ENCODE assay signal across 13 cellular contexts in the genomic region with DNA sequence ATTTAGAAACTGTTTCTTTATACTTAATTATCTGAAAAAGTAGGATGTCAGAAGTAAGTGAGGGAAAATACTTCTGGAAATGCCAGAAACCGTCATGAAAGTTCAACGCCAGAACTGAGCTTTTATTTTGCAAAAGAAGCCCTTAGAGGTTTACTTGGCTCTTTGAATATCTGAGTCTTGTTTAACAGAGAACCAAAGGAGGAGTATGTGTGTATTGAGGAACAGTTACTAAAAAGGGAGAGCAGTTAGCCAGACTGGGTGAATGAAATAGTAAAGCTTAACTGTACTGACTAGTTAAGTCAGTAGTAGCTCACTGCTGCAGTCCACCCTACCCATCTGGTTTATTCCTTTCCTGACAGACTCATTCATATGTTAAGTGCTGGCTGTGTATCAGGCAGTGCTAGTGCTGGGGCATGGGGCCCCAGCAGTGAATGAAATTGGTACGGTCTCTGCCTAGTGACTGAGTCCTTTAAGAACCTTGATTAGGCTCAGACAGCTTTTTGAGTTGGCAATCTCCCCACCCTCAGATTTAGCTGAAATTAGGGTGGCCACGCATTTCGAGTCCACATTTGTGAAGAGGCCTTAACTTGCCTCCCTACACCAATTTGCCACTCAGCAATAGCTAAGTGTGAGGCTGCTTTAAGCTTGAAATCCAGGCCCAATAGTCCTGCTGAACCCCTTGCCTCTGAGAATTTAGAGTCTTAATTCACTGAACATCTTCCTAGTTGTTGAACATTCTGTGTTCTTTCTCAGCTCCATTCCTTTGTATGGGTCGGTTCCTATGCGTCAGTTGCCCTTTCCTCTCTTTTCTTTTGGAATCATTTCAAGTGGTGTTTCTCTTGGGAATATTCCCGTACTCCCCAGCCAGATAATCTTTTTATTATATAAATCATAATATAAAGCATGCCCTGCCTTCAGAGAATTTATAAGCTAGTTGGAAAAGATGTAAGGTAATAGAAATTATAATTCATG. TPM values are rescaled to one million over a fixed set of nuclear protein-coding genes. Genes with fewer than 3 reads are reported as not detected.
DNase-seq lines count a peak whose midpoint lies in the region; ATAC-seq and TF ChIP-seq lines count a peak whose summit lies in the region.
"Had no signal": no experiment of that assay in that cellular context is flagged by ENCODE, and none has a peak within 500 bp of the region (broad histone marks: within the 10 kb centered on the region; RNA-seq: fewer than 3 reads in every experiment).

No MANE protein-coding gene starts in this region.

- peak overlapping the region; percentile 51 for H3K4me2 ChIP-seq in skeletal muscle satellite cell (ENCODE audit: low read length)
- H3K4me2 ChIP-seq: BLaER1 treated with 17β-estradiol and CSF1 and Interleukin-3, amounts not matched to agents 10 nM and 100 nM had no signal

- WGBS in right cardiac atrium, result 33% methylated on average over 8 of the region's 8 CpGs

- peaks cover 52% of the 10 kb centered on the region for H3K4me1 ChIP-seq in HUES48 (ENCODE audit: control insufficient read depth, insufficient read depth, low read length)
- peaks cover 13% of the 10 kb centered on the region for H3K4me1 ChIP-seq in right cardiac atrium (ENCODE audit: control insufficient read depth, insufficient read depth, low read length)
- peaks cover 30% of the 10 kb centered on the region for H3K4me1 ChIP-seq in skeletal muscle satellite cell (ENCODE audit: control insufficient read depth, insufficient read depth, low read length)
- H3K4me1 ChIP-seq: BLaER1 treated with 17β-estradiol and CSF1 and Interleukin-3, amounts not matched to agents 10 nM and 100 nM had no signal

- peak overlapping the region; percentile 95 for H3K27ac ChIP-seq in HUES48 (ENCODE audit: low read depth, low read length)
- H3K27ac ChIP-seq in right cardiac atrium (ENCODE audit: low read length), result peak overlapping the region; percentile 92
- H3K27ac ChIP-seq in substantia nigra (ENCODE audit: low read depth, low read length, poor library complexity, severe bottlenecking), result no peak overlapping the region
- H3K27ac ChIP-seq: BLaER1 treated with 17β-estradiol and CSF1 and Interleukin-3, amounts not matched to agents 10 nM and 100 nM; hepatocyte had no signal

- H3K27me3 ChIP-seq in HUES48 (ENCODE audit: control insufficient read depth, insufficient read depth, low read length) (no peaks in the 10 kb centered on the region), right cardiac atrium (ENCODE audit: control insufficient read depth, insufficient read depth) (no peaks in the 10 kb centered on the region), skeletal muscle satellite cell (ENCODE audit: control insufficient read depth, insufficient read depth, low read length) (no peaks in the 10 kb centered on the region)
- H3K27me3 ChIP-seq: BLaER1 treated with 17β-estradiol and CSF1 and Interleukin-3, amounts not matched to agents 10 nM and 100 nM; hepatocyte had no signal

- no peak for TF ChIP-seq CTCF in choroid plexus epithelial cell (conservative IDR thresholded peaks at IDR 0.05; ENCODE audit: low read depth, low read length)

- intact Hi-C loops in right cardiac atrium (cut with DNase I), result no loop called here

- DNase-seq in choroid plexus epithelial cell (ENCODE audit: low read depth), result peak; percentile 46
- no peak for DNase-seq in right cardiac atrium
- DNase-seq in SHP77 (lab: John Stamatoyannopoulos, UW), result no peak
- no peak for DNase-seq in NCI-H128 (lab: John Stamatoyannopoulos, UW; ENCODE audit: unreplicated experiment)
- DNase-seq in mucosa of gallbladder (ENCODE audit: low spot score), result no peak
- DNase-seq in substantia nigra (lab: John Stamatoyannopoulos, UW), result no peak
- DNase-seq: activated naive CD8-positive, alpha-beta T cell treated with anti-CD3 and anti-CD28 coated beads, Interleukin-2, amount 10 ng/mL, durations not matched to agents 7 days and 5 days; GF-D8; NCI-H1436 treated with DMSO at 0.1 percent for 48 hours had no signal

- H3K4me3 ChIP-seq in HUES48 (ENCODE audit: low read depth, low read length) (peak overlapping the region; percentile 54), choroid plexus epithelial cell (ENCODE audit: low read depth, low read length) (no peak overlapping the region), right cardiac atrium (ENCODE audit: low read length) (peak overlapping the region; percentile 13), skeletal muscle satellite cell (ENCODE audit: low read length) (peak overlapping the region; percentile 6)
- H3K4me3 ChIP-seq: BLaER1 treated with 17β-estradiol and CSF1 and Interleukin-3, amounts not matched to agents 10 nM and 100 nM; hepatocyte had no signal

- no peaks in the 10 kb centered on the region for H3K9me3 ChIP-seq in HUES48 (ENCODE audit: control insufficient read depth, insufficient read depth, low read length)
- H3K9me3 ChIP-seq in right cardiac atrium (ENCODE audit: control insufficient read depth, low read length), result no peaks in the 10 kb centered on the region
- H3K9me3 ChIP-seq in skeletal muscle satellite cell (replicated peaks; ENCODE audit: low read length), result no peaks in the 10 kb centered on the region

- ATAC-seq in right cardiac atrium, result peak; percentile 66 to 83

- peak overlapping the region; percentile 47 for H3K9ac ChIP-seq in HUES48 (ENCODE audit: low read depth, low read length)
- H3K9ac ChIP-seq in skeletal muscle satellite cell (ENCODE audit: low read depth, low read length), result peak overlapping the region; percentile 25
- H3K9ac ChIP-seq: BLaER1 treated with 17β-estradiol and CSF1 and Interleukin-3, amounts not matched to agents 10 nM and 100 nM had no signal

- no peaks in the 10 kb centered on the region for H3K36me3 ChIP-seq in HUES48 (ENCODE audit: control insufficient read depth, insufficient read depth, low read length)
- no peaks in the 10 kb centered on the region for H3K36me3 ChIP-seq in skeletal muscle satellite cell (ENCODE audit: insufficient read depth, low read length)

RNA-seq across cellular contexts. Expression of a gene that starts 20.2 kb away (rescaled TPM):
- total RNA-seq in right cardiac atrium (10 to 100 TPM; 28.0 to 42.3 (median 33.7) TPM), mucosa of gallbladder (36.5 TPM)
- 11.8 TPM for polyA plus RNA-seq in right cardiac atrium
- 15.9 and 22.1 TPM in 2 replicates for total RNA-seq in skeletal muscle satellite cell (2012; rRNA removed)
